In genomic region chr1:66455446-66455845, GRCh38 we compare ENCODE assay signal across 19 cellular contexts.
DNase-seq lines count a peak whose midpoint lies in the region; FAIRE-seq and TF ChIP-seq lines count a peak whose summit lies in the region.
"Had no signal": no experiment of that assay in that cellular context is flagged by ENCODE, and none has a peak within 500 bp of the region (broad histone marks: within the 10 kb centered on the region; RNA-seq: fewer than 3 reads in every experiment).

No MANE protein-coding gene starts in this region.

- H4K5ac ChIP-seq in H1 (ENCODE audit: insufficient read length, low read depth, low read length), result no peak overlapping the region

- peaks cover 1% of the 10 kb centered on the region; the same call in 1 of the 2 replicates for H3F3A ChIP-seq in GM23248 (ENCODE audit: insufficient read depth)

- H4K8ac ChIP-seq in H1 (ENCODE audit: extremely low read depth, insufficient read depth, low read length), result no peak overlapping the region

- FAIRE-seq in H1 (lab: Jason Lieb, UNC), result no peak
- FAIRE-seq: A204.1, D721Med, G401.6, GM12891 had no signal

- DNase-seq in GM23248 (no peak), H1 (ENCODE audit: low read depth in 1 of 2, low spot score in 2 of 2) (no peak), NCI-H2171 (lab: John Stamatoyannopoulos, UW) (no peak), NCI-H2227 treated with DMSO at 0.1 percent for 48 hours (lab: John Stamatoyannopoulos, UW) (no peak)
- DNase-seq: 8988T; AML-193; Caco-2; Calu3; CD4-positive, alpha-beta T cell; CD8-positive, alpha-beta T cell; DMS79 treated with DMSO at 0.1 percent for 48 hours; GF-D8 had no signal

- no peak for TF ChIP-seq CTCF in H1 (IDR thresholded peaks at IDR 0.05; ENCODE audit: control extremely low read depth in 1 of 3, insufficient read depth in 1 of 3, low read depth in 1 of 3, low read length in 3 of 3)

- H2BK120ac ChIP-seq in H1 (replicated peaks; ENCODE audit: low read depth, low read length), result no peak overlapping the region

- H3K79me1 ChIP-seq in H1 (ENCODE audit: low read depth, low read length), result no peaks in the 10 kb centered on the region

- H2AFZ ChIP-seq in ACC112 (ENCODE audit: low read length, unreplicated experiment), result peak overlapping the region; percentile 8
- 0 out of 2 replicates have a peak overlapping the region, but pooled peaks have one; percentile 12 for H2AFZ ChIP-seq in GM23248
- no peak overlapping the region for H2AFZ ChIP-seq in H1 (ENCODE audit: low read length)

- no peak overlapping the region for H2BK20ac ChIP-seq in H1 (ENCODE audit: low read length)

- CTCF ChIA-PET in H1 (lab: Charles Lee; ENCODE audit: partially characterized antibody), result interaction anchor here (1.6 kb wide), 1 partner anchor 49 kb away, joined by 4 read pairs; no protein-coding TSS in a partner anchor

- H3K18ac ChIP-seq in H1 (ENCODE audit: extremely low read depth, low read length), result no peak overlapping the region

- H3K79me2 ChIP-seq in ACC112 (ENCODE audit: control insufficient read depth, insufficient read depth, low read length, unreplicated experiment), result no peaks in the 10 kb centered on the region
- no peaks in the 10 kb centered on the region for H3K79me2 ChIP-seq in GM23248 (ENCODE audit: insufficient read depth)
- H3K79me2 ChIP-seq in H1 (ENCODE audit: control insufficient read depth in 1 of 2, insufficient read depth in 2 of 2, low read length in 2 of 2), result no peaks in the 10 kb centered on the region

- H3K4ac ChIP-seq in H1 (replicated peaks; ENCODE audit: insufficient read length, low read depth, low read length), result no peak overlapping the region

- H4K91ac ChIP-seq in H1 (replicated peaks; ENCODE audit: insufficient read length, low read length), result no peak overlapping the region

- H2BK5ac ChIP-seq in H1 (ENCODE audit: low read depth, low read length), result no peak overlapping the region

- H3K9me3 ChIP-seq in GM23248 (ENCODE audit: low read depth) (no peaks in the 10 kb centered on the region), H1 (ENCODE audit: insufficient read depth in 2 of 2, low read depth in 1 of 2, low read length in 1 of 2) (no peaks in the 10 kb centered on the region)
- H3K9me3 ChIP-seq: Caco-2 had no signal

- no peaks in the 10 kb centered on the region for H4K20me1 ChIP-seq in GM23248 (ENCODE audit: insufficient read depth)
- no peaks in the 10 kb centered on the region for H4K20me1 ChIP-seq in H1 (replicated peaks in 1 of 2; ENCODE audit: control insufficient read depth in 1 of 2, insufficient read depth in 2 of 2, low read length in 2 of 2)
- H4K20me1 ChIP-seq: BLaER1 treated with 17β-estradiol and CSF1 and Interleukin-3, amounts not matched to agents 10 nM and 100 nM had no signal

- H3K14ac ChIP-seq in H1 (ENCODE audit: insufficient read length), result no peak overlapping the region

- TF ChIP-seq RAD21 in H1 (IDR thresholded peaks at IDR 0.05 in 1 of 2, conservative IDR thresholded peaks at IDR 0.05 in 1 of 2; ENCODE audit: low read depth in 2 of 2, low read length in 2 of 2), result no peak

- no peak overlapping the region for H3K27ac ChIP-seq in ACC112 (ENCODE audit: low read depth, low read length)
- H3K27ac ChIP-seq in GM23248, result no peak overlapping the region
- no peak overlapping the region for H3K27ac ChIP-seq in H1 (ENCODE audit: low read depth, low read length)
- H3K27ac ChIP-seq: BLaER1 treated with 17β-estradiol and CSF1 and Interleukin-3, amounts not matched to agents 10 nM and 100 nM; C4-2B had no signal

- H3K4me2 ChIP-seq in GM23248 (ENCODE audit: unreplicated experiment), result no peak overlapping the region
- H3K4me2 ChIP-seq in H1 (ENCODE audit: insufficient read depth in 1 of 2, low read depth in 2 of 2, low read length in 2 of 2), result no peak overlapping the region
- H3K4me2 ChIP-seq: BLaER1 treated with 17β-estradiol and CSF1 and Interleukin-3, amounts not matched to agents 10 nM and 100 nM had no signal

- H3K56ac ChIP-seq in H1 (replicated peaks; ENCODE audit: insufficient read length, low read depth, low read length), result no peak overlapping the region

- TF ChIP-seq EP300 in H1 (IDR thresholded peaks at IDR 0.05; ENCODE audit: borderline replicate concordance in 1 of 2, low read depth in 2 of 2, low read length in 2 of 2), result no peak

- no peaks in the 10 kb centered on the region for H3K9me2 ChIP-seq in GM23248 (ENCODE audit: insufficient read depth)

- no peak overlapping the region for H3K9ac ChIP-seq in GM23248
- no peak overlapping the region for H3K9ac ChIP-seq in H1 (replicated peaks in 1 of 4; ENCODE audit: extremely low read depth in 1 of 4, low read depth in 3 of 4, low read length in 3 of 4)
- H3K9ac ChIP-seq: BLaER1 treated with 17β-estradiol and CSF1 and Interleukin-3, amounts not matched to agents 10 nM and 100 nM had no signal

- H3K4me1 ChIP-seq in ACC112 (ENCODE audit: control insufficient read depth, insufficient read depth, low read length, unreplicated experiment) (no peaks in the 10 kb centered on the region), GM23248 (ENCODE audit: insufficient read depth) (peaks cover 4% of the 10 kb centered on the region; the same call in 1 of the 2 replicates), H1 (replicated peaks in 1 of 4; ENCODE audit: control insufficient read depth in 3 of 4, insufficient read depth in 4 of 4, low read length in 3 of 4) (no peaks in the 10 kb centered on the region)
- H3K4me1 ChIP-seq: BLaER1 treated with 17β-estradiol and CSF1 and Interleukin-3, amounts not matched to agents 10 nM and 100 nM; Caco-2 had no signal

- H3K23me2 ChIP-seq in H1 (ENCODE audit: low read depth, low read length), result no peaks in the 10 kb centered on the region

- H2BK15ac ChIP-seq in H1 (ENCODE audit: low read length), result no peak overlapping the region

- WGBS in GM23248 (ENCODE audit: low coverage in 1 of 2, low lambda C conversion rate in 2 of 2, missing lambda C conversion rate in 2 of 2), 2 experiments, result 53 to 54% methylated on average over 2 of the region's 2 CpGs
- WGBS in H1 (ENCODE audit: extremely low coverage in 1 of 2, insufficient coverage in 1 of 2, insufficient read length in 1 of 2, insufficient replicate concordance in 2 of 2, low coverage in 1 of 2, low lambda C conversion rate in 2 of 2, missing lambda C conversion rate in 1 of 2), 2 experiments, result 90% methylated on average over 2 of the region's 2 CpGs; no CpG with 5 or more reads in 1 of the 2 experiments

- no peaks in the 10 kb centered on the region for H3K36me3 ChIP-seq in ACC112 (ENCODE audit: insufficient read depth, low read length)
- H3K36me3 ChIP-seq in GM23248 (ENCODE audit: low read depth), result no peaks in the 10 kb centered on the region
- no peaks in the 10 kb centered on the region for H3K36me3 ChIP-seq in H1 (ENCODE audit: control insufficient read depth in 2 of 4, insufficient read depth in 4 of 4, low read length in 3 of 4)
- H3K36me3 ChIP-seq: BLaER1 treated with 17β-estradiol and CSF1 and Interleukin-3, amounts not matched to agents 10 nM and 100 nM had no signal

- no peak overlapping the region for H2AK5ac ChIP-seq in H1 (ENCODE audit: low read depth, low read length)

- H3K4me3 ChIP-seq in ACC112 (ENCODE audit: low read depth, low read length), result no peak overlapping the region
- no peak overlapping the region for H3K4me3 ChIP-seq in GM23248
- H3K4me3 ChIP-seq in H1 (ENCODE audit: extremely low read depth in 1 of 4, insufficient read depth in 2 of 4, low read depth in 3 of 4, low read length in 4 of 4), result no peak overlapping the region
- H3K4me3 ChIP-seq: BLaER1 treated with 17β-estradiol and CSF1 and Interleukin-3, amounts not matched to agents 10 nM and 100 nM had no signal

- in situ Hi-C loops in GM23248 (cut with MboI), result no loop called here

- H2BK12ac ChIP-seq in H1 (ENCODE audit: low read depth, low read length), result no peak overlapping the region

- POLR2A ChIA-PET in H1 (lab: Charles Lee; ENCODE audit: partially characterized antibody), result no interaction called here

- H3K27me3 ChIP-seq in ACC112 (ENCODE audit: insufficient read depth, low read length), result no peaks in the 10 kb centered on the region
- H3K27me3 ChIP-seq in GM23248 (replicated peaks; ENCODE audit: insufficient read depth), result no peaks in the 10 kb centered on the region
- no peaks in the 10 kb centered on the region for H3K27me3 ChIP-seq in H1 (replicated peaks in 1 of 4; ENCODE audit: control insufficient read depth in 3 of 4, extremely low read depth in 1 of 4, insufficient read depth in 3 of 4, low read length in 3 of 4)
- H3K27me3 ChIP-seq: BLaER1 treated with 17β-estradiol and CSF1 and Interleukin-3, amounts not matched to agents 10 nM and 100 nM had no signal

- no peak overlapping the region for H3K23ac ChIP-seq in H1 (ENCODE audit: insufficient read length)

- TF ChIP-seq POLR2A in H1 (IDR thresholded peaks at IDR 0.05; ENCODE audit: control extremely low read depth in 1 of 2, low read depth in 2 of 2, low read length in 2 of 2), result no peak

TF ChIP-seq in H1, 55 proteins besides CTCF, POLR2A, EP300 and RAD21:
- TF ChIP-seq JUND (IDR thresholded peaks at IDR 0.05; ENCODE audit: low read length) (no peak), TEAD4 (IDR thresholded peaks at IDR 0.05; ENCODE audit: low read depth, low read length) (no peak), POLR2AphosphoS5 (IDR thresholded peaks at IDR 0.05; ENCODE audit: low read depth, low read length) (no peak), SP4 (IDR thresholded peaks at IDR 0.05; ENCODE audit: low read length) (no peak), SP1 (IDR thresholded peaks at IDR 0.05; ENCODE audit: low read depth, low read length) (peak; percentile 52; the same call in 1 of the 2 replicates)
